15 cellular contexts compared by ENCODE assay signal in genomic region chr2:159157361-159158045, GRCh38.
DNase-seq lines count a peak whose midpoint lies in the region; ATAC-seq and TF ChIP-seq lines count a peak whose summit lies in the region.
"Had no signal": no experiment of that assay in that cellular context is flagged by ENCODE, and none has a peak within 500 bp of the region (broad histone marks: within the 10 kb centered on the region; RNA-seq: fewer than 3 reads in every experiment).

No MANE protein-coding gene starts in this region.

- no peaks in the 10 kb centered on the region for H3K9me3 Mint-ChIP-seq in Caco-2 (ENCODE audit: unreplicated experiment)
- H3K9me3 Mint-ChIP-seq: stimulated activated naive B cell treated with anti-CD40 and anti-IgM and Interleukin-4, amounts not matched to agents 10 μg/mL and 1 μg/mL and 100 μg/mL, for 72 hours had no signal

- H2AFZ ChIP-seq in mesenchymal stem cell (ENCODE audit: low read depth, low read length): no peak overlapping the region

- H2BK12ac ChIP-seq in mesenchymal stem cell (ENCODE audit: low read length in 2 of 2): no peak overlapping the region

- no peak overlapping the region for H3K9ac ChIP-seq in mesenchymal stem cell (ENCODE audit: low read length)

- TF ChIP-seq POLR2A in ovary (IDR thresholded peaks at IDR 0.05): no peak

- no peak overlapping the region for H3K4ac ChIP-seq in mesenchymal stem cell (ENCODE audit: low read depth in 1 of 2, low read length in 2 of 2)

- H3K4me1 Mint-ChIP-seq in Caco-2 (ENCODE audit: low read depth, unreplicated experiment): peaks cover 32% of the 10 kb centered on the region

- no peak for TF ChIP-seq EP300 in ovary (IDR thresholded peaks at IDR 0.05)

- H3K27me3 Mint-ChIP-seq in Caco-2 (ENCODE audit: insufficient read depth, unreplicated experiment): no peaks in the 10 kb centered on the region

- H3K4me1 ChIP-seq in Caco-2: peaks cover 43% of the 10 kb centered on the region
- peaks cover 15% of the 10 kb centered on the region for H3K4me1 ChIP-seq in mesenchymal stem cell (ENCODE audit: control insufficient read depth, insufficient read depth, low read depth, low read length)
- H3K4me1 ChIP-seq in ovary (ENCODE audit: insufficient read depth): peaks cover 2% of the 10 kb centered on the region
- H3K4me1 ChIP-seq: BE2C had no signal

- no peak overlapping the region for H3K18ac ChIP-seq in mesenchymal stem cell (ENCODE audit: low read depth in 1 of 2, low read length in 2 of 2)

- no peak for DNase-seq in Caco-2
- DNase-seq in UCSD-AML1 (lab: John Stamatoyannopoulos, UW; ENCODE audit: unreplicated experiment): peak; percentile 53
- peak; percentile 50 for DNase-seq in mesenchymal stem cell
- DNase-seq in GF-D8 (lab: John Stamatoyannopoulos, UW): no peak
- no peak for DNase-seq in LoVo (ENCODE audit: low spot score)
- no peak for DNase-seq in ovary
- DNase-seq: activated T-cell treated with anti-CD3 and anti-CD28 coated beads for 4 hours; BE2C; brain microvascular endothelial cell; NCI-H2029; OCI-M1; stimulated activated naive B cell treated with anti-CD40 and anti-IgM and Interleukin-4, amounts not matched to agents 10 μg/mL and 1 μg/mL and 100 μg/mL, for 72 hours had no signal

- H2AK5ac ChIP-seq in mesenchymal stem cell (ENCODE audit: low read length, severe bottlenecking): no peak overlapping the region

- 81% methylated on average over 8 of the region's 9 CpGs for WGBS in mesenchymal stem cell
- WGBS in ovary, 3 donors: 86 to 92% (median 91%) methylated on average over 9 of the region's 9 CpGs

- H3K27ac ChIP-seq in mesenchymal stem cell (ENCODE audit: low read length, poor library complexity, severe bottlenecking) (no peak overlapping the region), ovary (no peak overlapping the region)
- H3K27ac ChIP-seq: brain microvascular endothelial cell, neutrophil had no signal

- H3K36me3 ChIP-seq in Caco-2 (ENCODE audit: control insufficient read depth, insufficient read depth, low read length): peaks cover 1% of the 10 kb centered on the region; the same call in 1 of the 2 replicates
- H3K36me3 ChIP-seq in mesenchymal stem cell (ENCODE audit: control insufficient read depth in 1 of 2, insufficient read depth in 2 of 2, low read depth in 1 of 2, low read length in 2 of 2): peaks cover 6 to 21% of the 10 kb centered on the region in 2 experiments
- H3K36me3 ChIP-seq in ovary: no peaks in the 10 kb centered on the region
- H3K36me3 ChIP-seq: BE2C, neutrophil had no signal

- H3K14ac ChIP-seq in mesenchymal stem cell (ENCODE audit: low read length in 2 of 2): no peak overlapping the region

- no peak overlapping the region for H2BK5ac ChIP-seq in mesenchymal stem cell (ENCODE audit: low read depth, low read length, poor library complexity, severe bottlenecking)

- no peaks in the 10 kb centered on the region for H3K27me3 ChIP-seq in Caco-2 (replicated peaks; ENCODE audit: control insufficient read depth, insufficient read depth, low read length)
- H3K27me3 ChIP-seq in mesenchymal stem cell (ENCODE audit: control insufficient read depth in 1 of 2, insufficient read depth in 1 of 2, low read length in 2 of 2): no peaks in the 10 kb centered on the region
- H3K27me3 ChIP-seq in ovary: no peaks in the 10 kb centered on the region
- H3K27me3 ChIP-seq: BE2C, brain microvascular endothelial cell, neutrophil had no signal

- H3K27ac Mint-ChIP-seq in Caco-2 (ENCODE audit: unreplicated experiment): peak overlapping the region; percentile 22
- H3K27ac Mint-ChIP-seq: stimulated activated naive B cell treated with anti-CD40 and anti-IgM and Interleukin-4, amounts not matched to agents 10 μg/mL and 1 μg/mL and 100 μg/mL, for 72 hours had no signal

- CTCF ChIA-PET in Caco-2 (lab: Charles Lee): no interaction called here

- H4K8ac ChIP-seq in mesenchymal stem cell (ENCODE audit: low read length): no peak overlapping the region

- ATAC-seq in GM21529 (IDR thresholded peaks at IDR 0.05; ENCODE audit: unreplicated experiment) (peak; percentile 61), GM18867 (IDR thresholded peaks at IDR 0.05; ENCODE audit: unreplicated experiment) (no peak)

- TF ChIP-seq CTCF in Caco-2 (IDR thresholded peaks at IDR 0.05; ENCODE audit: insufficient read depth in 1 of 2, low read depth in 1 of 2, low read length in 1 of 2, severe bottlenecking in 1 of 2, unreplicated experiment in 1 of 2): no peak
- no peak for TF ChIP-seq CTCF in ovary (IDR thresholded peaks at IDR 0.05)

- H3K79me1 ChIP-seq in mesenchymal stem cell (replicated peaks; ENCODE audit: low read length, poor library complexity, severe bottlenecking): peaks cover 34% of the 10 kb centered on the region

- H4K91ac ChIP-seq in mesenchymal stem cell (ENCODE audit: low read length): no peak overlapping the region

- no peak overlapping the region for H2BK120ac ChIP-seq in mesenchymal stem cell (ENCODE audit: low read depth, low read length)

- no peak overlapping the region for H3K4me3 ChIP-seq in Caco-2 (ENCODE audit: low read depth, low read length)
- H3K4me3 ChIP-seq in mesenchymal stem cell (ENCODE audit: insufficient read depth in 1 of 2, low read depth in 1 of 2, low read length in 2 of 2): no peak overlapping the region
- H3K4me3 ChIP-seq in ovary: no peak overlapping the region

- no TSS peak for BruUV-seq in Caco-2 (replicated peaks; lab: Mats Ljungman, UMichigan)

- intact Hi-C loops in Caco-2 (cut with micrococcal nuclease; ENCODE audit: unreplicated experiment) (no loop called here), ovary (cut with DNase I) (no loop called here)

- H2BK15ac ChIP-seq in mesenchymal stem cell (ENCODE audit: low read depth, poor library complexity, severe bottlenecking): no peak overlapping the region

- H3K9me3 ChIP-seq in Caco-2: no peaks in the 10 kb centered on the region
- H3K9me3 ChIP-seq in mesenchymal stem cell (ENCODE audit: control insufficient read depth, low read length): no peaks in the 10 kb centered on the region
- H3K9me3 ChIP-seq in ovary: no peaks in the 10 kb centered on the region
- H3K9me3 ChIP-seq: BE2C, neutrophil had no signal

- H3K4me3 Mint-ChIP-seq in Caco-2 (ENCODE audit: unreplicated experiment): no peak overlapping the region
- H3K4me3 Mint-ChIP-seq: stimulated activated naive B cell treated with anti-CD40 and anti-IgM and Interleukin-4, amounts not matched to agents 10 μg/mL and 1 μg/mL and 100 μg/mL, for 72 hours had no signal

- POLR2A ChIA-PET in Caco-2 (lab: Charles Lee): no interaction called here

- H3K4me2 ChIP-seq in mesenchymal stem cell (ENCODE audit: low read length, poor library complexity, severe bottlenecking): no peak overlapping the region

- no peak overlapping the region for H3K23ac ChIP-seq in mesenchymal stem cell (ENCODE audit: low read length in 2 of 2)

- peaks cover 47% of the 10 kb centered on the region for H3K36me3 Mint-ChIP-seq in Caco-2 (ENCODE audit: insufficient read depth, unreplicated experiment)
- H3K36me3 Mint-ChIP-seq: stimulated activated naive B cell treated with anti-CD40 and anti-IgM and Interleukin-4, amounts not matched to agents 10 μg/mL and 1 μg/mL and 100 μg/mL, for 72 hours had no signal

Comparison
In these comparisons a context has a peak if more than half of its experiments do, and no peak if none do; other contexts are left out.
1. DNase-seq: peak in UCSD-AML1 (single experiment) and mesenchymal stem cell (single experiment); none in Caco-2 (0 of 2), GF-D8 (single experiment), LoVo (single experiment) and ovary (0 of 5).